In genomic region chr15:100931143-100931890, GRCh38 we compare ENCODE assay signal across 12 cellular contexts. TPM values are rescaled to one million over a fixed set of nuclear protein-coding genes. Genes with fewer than 3 reads are reported as not detected.
A peak's percentile ranks its signal among the peaks of the same experiment; 100 is the strongest.
DNase-seq lines count a peak whose midpoint lies in the region; ATAC-seq and TF ChIP-seq lines count a peak whose summit lies in the region.
"Had no signal": no experiment of that assay in that cellular context is flagged by ENCODE, and none has a peak within 500 bp of the region (broad histone marks: within the 10 kb centered on the region; RNA-seq: fewer than 3 reads in every experiment).

No MANE protein-coding gene starts in this region.

- peaks cover 46% of the 10 kb centered on the region for H3K4me1 ChIP-seq in Panc1 (ENCODE audit: control insufficient read depth, insufficient read depth, low read length)
- no peaks in the 10 kb centered on the region for H3K4me1 ChIP-seq in tibial nerve
- H3K4me1 ChIP-seq: right atrium auricular region had no signal

- H3K9me3 ChIP-seq in Panc1 (ENCODE audit: control insufficient read depth, insufficient read depth, low read depth, low read length) (no peaks in the 10 kb centered on the region), tibial nerve (peaks cover 0 to 3% (median 0%) of the 10 kb centered on the region in 4 donors)
- H3K9me3 ChIP-seq: thoracic aorta had no signal

- in situ Hi-C loops in GM13976 (cut with MboI; ENCODE audit: low sequenced_read_pairs, unreplicated experiment), result no loop called here
- in situ Hi-C loops in Panc1 (cut with HindIII; ENCODE audit: low pct_unique_long_range_greater_than_20kb, low sequenced_read_pairs), result no loop called here

- H3K27ac ChIP-seq in Panc1 (ENCODE audit: low read length) (peak overlapping the region; percentile 87), tibial nerve (no peak overlapping the region)
- H3K27ac ChIP-seq: right atrium auricular region, thoracic aorta had no signal

- BruUV-seq in Panc1 (replicated peaks; lab: Mats Ljungman, UMichigan), result TSS peak; percentile 15

- POLR2A ChIA-PET in Panc1 (lab: Charles Lee), result interaction anchor here (0.7 to 0.8 kb wide), 2 partner anchors 11 to 853 kb away, joined by 3 to 4 read pairs; no protein-coding TSS in a partner anchor

- TF ChIP-seq CTCF in GM13976 (IDR thresholded peaks at IDR 0.05; ENCODE audit: borderline replicate concordance, control extremely low read depth, extremely low read depth, insufficient read depth, missing control alignments) (no peak), Panc1 (IDR thresholded peaks at IDR 0.05) (no peak), tibial nerve (IDR thresholded peaks at IDR 0.05) (no peak)

- H3K36me3 ChIP-seq in Panc1 (ENCODE audit: control insufficient read depth, insufficient read depth, low read length), result peaks cover 18% of the 10 kb centered on the region
- H3K36me3 ChIP-seq in tibial nerve, result peaks cover 0 to 15% (median 0%) of the 10 kb centered on the region in 3 donors
- H3K36me3 ChIP-seq: right atrium auricular region, thoracic aorta had no signal

- H3K27me3 ChIP-seq in Panc1 (ENCODE audit: control insufficient read depth, insufficient read depth, low read length) (no peaks in the 10 kb centered on the region), tibial nerve (no peaks in the 10 kb centered on the region)
- H3K27me3 ChIP-seq: right atrium auricular region had no signal

- intact Hi-C loops in Panc1 (cut with micrococcal nuclease; ENCODE audit: unreplicated experiment), result no loop called here

- CTCF ChIA-PET in Panc1 (lab: Charles Lee), result interaction anchor here (0.6 kb wide), 1 partner anchor 85 kb away, joined by 4 read pairs; no protein-coding TSS in a partner anchor

- WGBS in tibial nerve, 2 donors, result 84 to 87% methylated on average over 15 of the region's 15 CpGs

- TF ChIP-seq EP300 in tibial nerve (IDR thresholded peaks at IDR 0.05), result no peak

- no peak for TF ChIP-seq POLR2A in tibial nerve (IDR thresholded peaks at IDR 0.05)

- H3K4me3 ChIP-seq in Panc1 (ENCODE audit: low read depth in 2 of 2, low read length in 2 of 2), result no peak overlapping the region
- no peak overlapping the region for H3K4me3 ChIP-seq in tibial nerve
- H3K4me3 ChIP-seq: right atrium auricular region, thoracic aorta had no signal

- DNase-seq in GM13976 (ENCODE audit: low spot score), result peak; percentile 70
- DNase-seq in Panc1 (ENCODE audit: low read depth, low spot score), result no peak
- no peak for DNase-seq in D341Med (ENCODE audit: low spot score)
- DNase-seq in tibial nerve (ENCODE audit: low spot score in 2 of 2), result no peak
- DNase-seq in medulla oblongata (ENCODE audit: extremely low spot score), result no peak
- no peak for DNase-seq in activated gamma-delta T cell (lab: John Stamatoyannopoulos, UW)
- DNase-seq: NCI-H1092 treated with DMSO at 0.1 percent for 48 hours, NCI-H774 had no signal

- ATAC-seq in GM19395 (IDR thresholded peaks at IDR 0.05; ENCODE audit: unreplicated experiment) (peak; percentile 59), HG03025 (IDR thresholded peaks at IDR 0.05; ENCODE audit: low FRiP score, unreplicated experiment) (peak; percentile 55), Panc1 (no peak)

RNA-seq across cellular contexts. Expression of gene LRRK1, which starts 12.2 kb away (rescaled TPM):
- 88.0 TPM for total RNA-seq in Panc1 (2021; ENCODE audit: unreplicated experiment)
- polyA plus RNA-seq in Panc1 (2012; ENCODE audit: insufficient read length), result 55.0 TPM
- 10 to 100 TPM; 14.1 to 31.5 (median 16.8) TPM for total RNA-seq in tibial nerve

RNA-seq across cellular contexts. Expression of gene ALDH1A3, which starts 51.7 kb away (rescaled TPM):
- 143 TPM for total RNA-seq in Panc1 (2021; ENCODE audit: unreplicated experiment)
- polyA plus RNA-seq in Panc1 (2012; ENCODE audit: insufficient read length), result 320 TPM
- total RNA-seq in tibial nerve, result 10 to 100 TPM; 30.6 to 69.6 (median 36.1) TPM
